8 cellular contexts compared by ENCODE assay signal in the genomic region with DNA sequence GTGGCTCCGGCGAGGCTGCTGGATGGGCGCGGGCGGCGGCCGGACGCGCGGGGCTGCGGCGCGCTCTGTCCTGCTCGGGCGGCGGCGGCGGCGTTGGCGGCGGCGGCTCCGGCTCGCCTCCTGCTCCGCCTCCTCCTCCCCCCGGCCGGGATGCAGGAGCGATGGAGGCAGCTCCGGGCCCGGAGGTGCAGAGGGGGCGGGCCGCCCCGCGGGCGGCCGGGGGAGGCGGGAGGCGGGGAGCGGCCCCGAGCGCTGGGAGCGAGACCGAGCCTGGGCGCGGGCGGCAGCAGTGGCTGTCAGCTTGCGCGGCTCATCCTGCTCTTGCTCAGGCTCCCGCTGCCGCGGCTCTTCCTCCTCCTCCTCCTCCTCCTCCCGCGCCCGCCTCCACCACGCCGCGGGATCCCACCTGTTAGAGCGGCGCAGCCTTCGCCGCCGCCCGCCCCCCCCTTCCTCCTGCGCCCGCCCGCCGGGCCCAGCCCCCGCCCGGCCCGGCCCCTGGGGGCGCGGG. TPM values are rescaled to one million over a fixed set of nuclear protein-coding genes. Genes with fewer than 3 reads are reported as not detected.
DNase-seq lines count a peak whose midpoint lies in the region; ATAC-seq, FAIRE-seq and TF ChIP-seq lines count a peak whose summit lies in the region.

A gene with protein sequence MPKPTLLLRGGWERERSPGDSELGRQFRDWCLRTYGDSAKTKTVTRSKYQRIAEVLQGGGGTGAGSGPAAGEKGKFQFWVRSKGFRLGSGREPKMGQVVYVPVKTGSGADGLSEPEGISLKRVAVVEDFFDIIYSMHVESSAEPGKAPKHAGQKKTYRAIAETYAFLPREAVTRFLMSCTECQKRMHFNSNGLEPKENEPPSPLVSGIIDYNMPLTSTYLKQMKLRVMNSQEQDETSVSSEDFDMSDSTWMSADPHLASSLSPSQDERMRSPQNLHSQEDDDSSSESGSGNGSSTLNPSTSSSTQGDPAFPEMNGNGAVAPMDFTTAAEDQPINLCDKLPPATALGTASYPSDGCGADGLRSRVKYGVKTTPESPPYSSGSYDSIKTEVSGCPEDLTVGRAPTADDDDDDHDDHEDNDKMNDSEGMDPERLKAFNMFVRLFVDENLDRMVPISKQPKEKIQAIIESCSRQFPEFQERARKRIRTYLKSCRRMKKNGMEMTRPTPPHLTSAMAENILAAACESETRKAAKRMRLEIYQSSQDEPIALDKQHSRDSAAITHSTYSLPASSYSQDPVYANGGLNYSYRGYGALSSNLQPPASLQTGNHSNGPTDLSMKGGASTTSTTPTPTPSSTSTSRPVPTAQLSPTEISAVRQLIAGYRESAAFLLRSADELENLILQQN (minus strand): TSS at position 323 of the 508 bp plus-strand sequence. CDS start 443 bp downstream, outside the sequence.

- peaks cover 24% of the 10 kb centered on the region for H3K27me3 ChIP-seq in trophoblast cell (ENCODE audit: insufficient read depth, low read length)

- POLR2A ChIA-PET in activated naive CD8-positive, alpha-beta T cell treated with anti-CD3 and anti-CD28 coated beads, Interleukin-2, amount 10 ng/mL, durations not matched to agents 7 days and 5 days (lab: Charles Lee) = interaction anchor here (0.6 to 4.3 kb wide), 8 partner anchors 16 to 226 kb away, joined by 3 to 30 read pairs (median 3); no protein-coding TSS in a partner anchor

- no peak within 1 kb of the TSS for H2AK5ac ChIP-seq in trophoblast cell (ENCODE audit: low read length)

- peak within 1 kb of the TSS; percentile 100 for H3K4me2 ChIP-seq in trophoblast cell (ENCODE audit: low read length)

- peak within 1 kb of the TSS; percentile 27 for H3K9ac ChIP-seq in trophoblast cell (ENCODE audit: low read length)

- H3K4me3 Mint-ChIP-seq in activated naive CD8-positive, alpha-beta T cell treated with anti-CD3 and anti-CD28 coated beads, Interleukin-2, amount 10 ng/mL, durations not matched to agents 7 days and 5 days = peak within 1 kb of the TSS; percentile 84

- intact Hi-C loops in cardiac septum (cut with DNase I) = no loop called here

- H3K18ac ChIP-seq in trophoblast cell (ENCODE audit: low read length) = peak within 1 kb of the TSS; percentile 84

- H4K12ac ChIP-seq in trophoblast cell (ENCODE audit: low read depth, low read length) = no peak within 1 kb of the TSS

- peak within 1 kb of the TSS; percentile 15 for H2BK12ac ChIP-seq in trophoblast cell (ENCODE audit: low read length)

- peaks cover 2% of the 10 kb centered on the region for H3K79me2 ChIP-seq in trophoblast cell (ENCODE audit: control insufficient read depth, insufficient read depth, low read length, poor library complexity)

- H3K27ac ChIP-seq in trophoblast cell (ENCODE audit: low read depth, low read length) = no peak within 1 kb of the TSS

- H3K27ac Mint-ChIP-seq in activated naive CD8-positive, alpha-beta T cell treated with anti-CD3 and anti-CD28 coated beads, Interleukin-2, amount 10 ng/mL, durations not matched to agents 7 days and 5 days = peak within 1 kb of the TSS; percentile 84

- H3K14ac ChIP-seq in trophoblast cell (ENCODE audit: low read length) = peak within 1 kb of the TSS; percentile 56

- peak within 1 kb of the TSS; percentile 52 for H3K4ac ChIP-seq in trophoblast cell (ENCODE audit: low read depth, low read length)

- no CpG with 5 or more reads among the region's 72 CpGs for WGBS in trophoblast cell (ENCODE audit: extremely low coverage, insufficient coverage, insufficient read length)

- no peaks in the 10 kb centered on the region for H3K36me3 Mint-ChIP-seq in activated naive CD8-positive, alpha-beta T cell treated with anti-CD3 and anti-CD28 coated beads, Interleukin-2, amount 10 ng/mL, durations not matched to agents 7 days and 5 days

- H3K79me1 ChIP-seq in trophoblast cell (ENCODE audit: low read length) = peaks cover 8% of the 10 kb centered on the region

- TF ChIP-seq POLR2A in H54 (IDR thresholded peaks at IDR 0.05; ENCODE audit: low read depth, low read length) = peak; percentile 7; the same call in 1 of the 2 replicates

- H4K91ac ChIP-seq in trophoblast cell (ENCODE audit: low read depth, low read length) = peak within 1 kb of the TSS; percentile 80

- no peaks in the 10 kb centered on the region for H3K9me3 Mint-ChIP-seq in activated naive CD8-positive, alpha-beta T cell treated with anti-CD3 and anti-CD28 coated beads, Interleukin-2, amount 10 ng/mL, durations not matched to agents 7 days and 5 days

- no peak for FAIRE-seq in H54 (lab: Jason Lieb, UNC)

- H2BK5ac ChIP-seq in trophoblast cell (ENCODE audit: low read depth, low read length, poor library complexity) = no peak within 1 kb of the TSS

- no peaks in the 10 kb centered on the region for H3K36me3 ChIP-seq in trophoblast cell (ENCODE audit: control insufficient read depth in 1 of 2, insufficient read depth in 2 of 2, low read length in 2 of 2)

- peak; percentile 22 for ATAC-seq in activated naive CD8-positive, alpha-beta T cell treated with anti-CD3 and anti-CD28 coated beads, Interleukin-2, amount 10 ng/mL, durations not matched to agents 7 days and 5 days (ENCODE audit: low read depth)
- ATAC-seq in HG02884 (IDR thresholded peaks at IDR 0.05; ENCODE audit: unreplicated experiment) = no peak
- ATAC-seq in GM19351 (IDR thresholded peaks at IDR 0.05; ENCODE audit: unreplicated experiment) = no peak

- peak within 1 kb of the TSS; percentile 37 for H2AFZ ChIP-seq in trophoblast cell (ENCODE audit: insufficient read depth, low read length, poor library complexity)

- peaks cover 6% of the 10 kb centered on the region for H3K9me3 ChIP-seq in trophoblast cell (ENCODE audit: insufficient read depth, low read depth, low read length)

- peak within 1 kb of the TSS; percentile 56 for H2BK120ac ChIP-seq in trophoblast cell (ENCODE audit: insufficient read depth, low read length, poor library complexity)

- peak within 1 kb of the TSS; percentile 77 for H3K4me3 ChIP-seq in trophoblast cell (ENCODE audit: low read depth, low read length)

- peaks cover 14% of the 10 kb centered on the region for H3K27me3 Mint-ChIP-seq in activated naive CD8-positive, alpha-beta T cell treated with anti-CD3 and anti-CD28 coated beads, Interleukin-2, amount 10 ng/mL, durations not matched to agents 7 days and 5 days

- H3K4me1 Mint-ChIP-seq in activated naive CD8-positive, alpha-beta T cell treated with anti-CD3 and anti-CD28 coated beads, Interleukin-2, amount 10 ng/mL, durations not matched to agents 7 days and 5 days = peaks cover 27% of the 10 kb centered on the region

- H3K4me1 ChIP-seq in trophoblast cell (ENCODE audit: control insufficient read depth in 1 of 2, insufficient read depth in 2 of 2, low read length in 2 of 2) = peaks cover 4 to 9% of the 10 kb centered on the region in 2 experiments

- DNase-seq in 8988T (peak; percentile 59), H54 (ENCODE audit: insufficient read length, low spot score) (peak; percentile 47), RPMI7951 (ENCODE audit: low read depth) (peak; percentile 28), cardiac septum (ENCODE audit: low spot score) (no peak), trophoblast cell (peak in 1 of 2 donors; percentile 29)
- DNase-seq in activated naive CD8-positive, alpha-beta T cell treated with anti-CD3 and anti-CD28 coated beads, Interleukin-2, amount 10 ng/mL, durations not matched to agents 7 days and 5 days = peak; percentile 69

- no peak within 1 kb of the TSS for H3K23ac ChIP-seq in trophoblast cell (ENCODE audit: low read length)

- peak within 1 kb of the TSS; percentile 73 for H4K8ac ChIP-seq in trophoblast cell (ENCODE audit: low read depth, low read length)

RNA-seq across cellular contexts. Expression of the gene that starts here (rescaled TPM):
- 8.7 and 11.2 TPM in 2 replicates for total RNA-seq in RPMI7951 (2014; rRNA removed; shearing (Covaris generic))
- 10 to 100 TPM; 39.1 to 41.1 TPM for total RNA-seq in activated naive CD8-positive, alpha-beta T cell treated with anti-CD3 and anti-CD28 coated beads, Interleukin-2, amount 10 ng/mL, durations not matched to agents 7 days and 5 days
- 10.4 TPM for total RNA-seq in cardiac septum
- polyA plus RNA-seq in trophoblast cell (2013) = 38.6 and 40.8 TPM in 2 replicates
